24 cellular contexts compared by ENCODE assay signal in the genomic region with DNA sequence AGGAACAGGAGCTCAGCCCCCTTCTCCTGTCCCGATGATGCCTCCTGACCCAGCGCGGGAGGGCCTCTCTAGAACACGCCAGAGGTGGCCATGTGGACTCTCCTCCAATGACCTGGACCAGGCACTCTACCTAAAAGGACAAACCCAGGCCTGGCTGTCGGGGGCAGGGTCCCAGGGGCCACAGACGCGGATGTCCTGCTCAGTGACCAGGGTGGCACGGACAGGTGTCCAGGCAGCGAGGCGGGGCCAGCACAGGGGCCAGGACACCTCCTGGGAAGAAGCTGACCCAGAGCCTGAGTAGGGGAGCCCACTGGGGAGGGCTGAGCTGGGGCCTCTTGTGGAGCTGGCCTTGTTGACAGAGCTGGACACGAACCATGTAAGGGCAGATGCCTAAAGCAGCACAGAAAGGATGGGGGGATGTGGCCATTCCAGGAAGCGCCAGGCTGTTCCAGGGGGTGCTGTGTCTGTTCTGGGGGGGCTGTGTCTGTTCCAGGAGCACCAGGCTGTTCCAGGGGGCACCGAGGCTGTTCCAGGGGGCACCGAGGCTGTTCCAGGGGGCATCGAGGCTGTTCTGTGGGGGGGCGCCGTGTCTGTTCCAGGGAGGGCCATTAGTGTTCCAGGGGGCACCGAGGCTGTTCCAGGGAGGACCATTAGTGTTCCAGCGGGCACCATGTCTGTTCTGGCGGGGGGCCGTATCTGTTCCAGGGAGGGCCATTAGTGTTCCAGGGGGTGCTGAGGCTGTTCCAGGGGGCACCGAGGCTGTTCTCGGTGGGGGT. TPM values are rescaled to one million over a fixed set of nuclear protein-coding genes. Genes with fewer than 3 reads are reported as not detected.
DNase-seq lines count a peak whose midpoint lies in the region; ATAC-seq and TF ChIP-seq lines count a peak whose summit lies in the region.
"Had no signal": no experiment of that assay in that cellular context is flagged by ENCODE, and none has a peak within 500 bp of the region (broad histone marks: within the 10 kb centered on the region; RNA-seq: fewer than 3 reads in every experiment).

No MANE protein-coding gene starts in this region.

- H3K36me3 ChIP-seq in right atrium auricular region (no peaks in the 10 kb centered on the region), HEK293 (ENCODE audit: control insufficient read depth in 2 of 2, insufficient read depth in 1 of 2, low read length in 2 of 2) (peaks cover 0 to 5% of the 10 kb centered on the region in 2 experiments; a peak in 1 of 3 replicates), PC-3 (ENCODE audit: low read depth, low read length) (no peaks in the 10 kb centered on the region)
- H3K36me3 ChIP-seq: BE2C had no signal

- H3K36me3 Mint-ChIP-seq in chondrocyte (ENCODE audit: low read depth), result peaks cover 6% of the 10 kb centered on the region

- no peaks in the 10 kb centered on the region for H3K79me2 ChIP-seq in PC-3 (ENCODE audit: low read length)

- no peak overlapping the region for H3K27ac ChIP-seq in right cardiac atrium (ENCODE audit: low read length)
- H3K27ac ChIP-seq in right atrium auricular region, result no peak overlapping the region
- no peak overlapping the region for H3K27ac ChIP-seq in HEK293 (ENCODE audit: extremely low read depth, low read depth, low read length)
- H3K27ac ChIP-seq in PC-3 (ENCODE audit: low read length), result no peak overlapping the region
- H3K27ac ChIP-seq: A549, C4-2B had no signal

- H3K27me3 ChIP-seq in right cardiac atrium (ENCODE audit: control insufficient read depth, insufficient read depth), result no peaks in the 10 kb centered on the region
- H3K27me3 ChIP-seq in right atrium auricular region, result no peaks in the 10 kb centered on the region
- H3K27me3 ChIP-seq in PC-3 (ENCODE audit: low read length), result no peaks in the 10 kb centered on the region
- H3K27me3 ChIP-seq: BE2C had no signal

- BruUV-seq in PC-3 (replicated peaks; lab: Mats Ljungman, UMichigan), result no TSS peak

- H3K4me1 ChIP-seq in right cardiac atrium (ENCODE audit: control insufficient read depth, insufficient read depth, low read length), result no peaks in the 10 kb centered on the region
- H3K4me1 ChIP-seq in right atrium auricular region, result peaks cover 0 to 12% of the 10 kb centered on the region in 2 donors
- H3K4me1 ChIP-seq in HEK293 (ENCODE audit: control insufficient read depth, insufficient read depth, low read length), result no peaks in the 10 kb centered on the region
- no peaks in the 10 kb centered on the region for H3K4me1 ChIP-seq in PC-3 (ENCODE audit: insufficient read depth, low read length)
- H3K4me1 ChIP-seq: BE2C had no signal

- TF ChIP-seq CTCF in right atrium auricular region (IDR thresholded peaks at IDR 0.05) (no peak), HEK293 (tag by site-specific recombination; IDR thresholded peaks at IDR 0.05) (no peak), chondrocyte (IDR thresholded peaks at IDR 0.05) (no peak), PC-3 (conservative IDR thresholded peaks at IDR 0.05; ENCODE audit: low read depth, low read length) (no peak)

- CTCF ChIA-PET in HEK293 (lab: Yijun Ruan, JAX) (interaction anchor here (0.7 kb wide), 1 partner anchor 770 kb away, joined by 3 read pairs; no protein-coding TSS in a partner anchor), PC-3 (lab: Charles Lee) (no interaction called here), HEK293T (lab: Yijun Ruan, JAX) (interaction anchor here (0.6 kb wide), 1 partner anchor 89 kb away, joined by 3 read pairs; no protein-coding TSS in a partner anchor)

- H3K4me2 ChIP-seq in PC-3 (ENCODE audit: low read length), result no peak overlapping the region
- H3K4me2 ChIP-seq: A549, GM23338 had no signal

- DNase-seq in right cardiac atrium, result peak in 2 of 3 donors; percentile 43 to 50
- no peak for DNase-seq in right atrium auricular region (ENCODE audit: low spot score)
- DNase-seq in chondrocyte (ENCODE audit: low spot score), result peak; percentile 90
- no peak for DNase-seq in NCI-H2171 (lab: John Stamatoyannopoulos, UW)
- no peak for DNase-seq in PC-3
- DNase-seq in HEK293T (ENCODE audit: extremely low spot score), result no peak
- DNase-seq: 8988T; ACHN; AML-193; BE2C; CD4-positive, CD25-positive, alpha-beta regulatory T cell; CD8-positive, alpha-beta memory T cell; DMS 273 treated with DMSO at 0.1 percent for 48 hours; DMS79; EL; GDM1; H9 had no signal

- POLR2A ChIA-PET in HEK293 (lab: Yijun Ruan, JAX), result no interaction called here
- POLR2A ChIA-PET in PC-3 (lab: Charles Lee; ENCODE audit: unreplicated experiment), result no interaction called here
- POLR2A ChIA-PET in HEK293T (lab: Yijun Ruan, JAX), result interaction anchor here (1.5 kb wide), 1 partner anchor 91 kb away, joined by 6 read pairs; the partner anchor contains the start of gene NRARP

- H2AFZ ChIP-seq in PC-3 (ENCODE audit: low read length), result no peak overlapping the region
- H2AFZ ChIP-seq: GM23338 had no signal

- 96% methylated on average over 23 of the region's 23 CpGs for WGBS in right cardiac atrium

- H3K4me3 Mint-ChIP-seq in chondrocyte (ENCODE audit: unreplicated experiment), result no peak overlapping the region
- H3K4me3 Mint-ChIP-seq: CD4-positive, CD25-positive, alpha-beta regulatory T cell; CD8-positive, alpha-beta memory T cell; GM23338; H9 had no signal

- H3K27ac Mint-ChIP-seq in chondrocyte (ENCODE audit: unreplicated experiment), result no peak overlapping the region
- H3K27ac Mint-ChIP-seq: CD4-positive, CD25-positive, alpha-beta regulatory T cell; CD8-positive, alpha-beta memory T cell; GM23338 had no signal

- H3K4me3 ChIP-seq in right cardiac atrium (ENCODE audit: low read length) (no peak overlapping the region), right atrium auricular region (no peak overlapping the region), HEK293 (ENCODE audit: low read depth, low read length) (no peak overlapping the region), PC-3 (ENCODE audit: low read length) (no peak overlapping the region)
- H3K4me3 ChIP-seq: A549, GM12878, GM23338 had no signal

- H3K27me3 Mint-ChIP-seq in chondrocyte (ENCODE audit: low read depth), result no peaks in the 10 kb centered on the region
- H3K27me3 Mint-ChIP-seq: CD4-positive, CD25-positive, alpha-beta regulatory T cell; CD8-positive, alpha-beta memory T cell had no signal

- H3K9ac ChIP-seq in PC-3 (ENCODE audit: low read length), result no peak overlapping the region

- no peaks in the 10 kb centered on the region for H3K9me3 Mint-ChIP-seq in chondrocyte (ENCODE audit: low read depth)
- H3K9me3 Mint-ChIP-seq: CD4-positive, CD25-positive, alpha-beta regulatory T cell; CD8-positive, alpha-beta memory T cell; H9 had no signal

- H3K4me1 Mint-ChIP-seq in chondrocyte (ENCODE audit: low read depth), result no peaks in the 10 kb centered on the region
- H3K4me1 Mint-ChIP-seq: GM23338, H9 had no signal

- no peaks in the 10 kb centered on the region for H4K20me1 ChIP-seq in PC-3 (ENCODE audit: low read length)

- H3K9me2 ChIP-seq in PC-3 (replicated peaks; ENCODE audit: low read length), result no peaks in the 10 kb centered on the region

- no peaks in the 10 kb centered on the region for H3K9me3 ChIP-seq in right cardiac atrium (ENCODE audit: control insufficient read depth, low read length)
- H3K9me3 ChIP-seq in right atrium auricular region, result no peaks in the 10 kb centered on the region
- H3K9me3 ChIP-seq in HEK293 (ENCODE audit: control insufficient read depth, insufficient read depth, low read depth, low read length), result no peaks in the 10 kb centered on the region
- H3K9me3 ChIP-seq in PC-3 (ENCODE audit: low read length), result no peaks in the 10 kb centered on the region
- H3K9me3 ChIP-seq: A549, BE2C had no signal

- ATAC-seq in right cardiac atrium (no peak), PC-3 (no peak)
- ATAC-seq: A549, GM12878, GM23338, HCT116 had no signal

- no peaks in the 10 kb centered on the region for H3F3A ChIP-seq in PC-3 (ENCODE audit: low read length, unreplicated experiment)

- intact Hi-C loops in right cardiac atrium (cut with DNase I), result loop anchor here in 1 of 4 donors (10.0 kb wide), 1 partner anchor 48 kb away; no protein-coding TSS in a partner anchor
- intact Hi-C loops in PC-3 (cut with micrococcal nuclease), result no loop called here

TF ChIP-seq in HEK293, 187 proteins besides CTCF, POLR2A, EP300 and RAD21:
- TF ChIP-seq ZNF341 (tag by site-specific recombination; IDR thresholded peaks at IDR 0.05; ENCODE audit: low read depth) (peak; percentile 88), REPIN1 (tag by site-specific recombination; IDR thresholded peaks at IDR 0.05; ENCODE audit: low read depth) (no peak)

TF ChIP-seq in HEK293T, 16 proteins besides CTCF, POLR2A, EP300 and RAD21:
- no peak for TF ChIP-seq ZNF384 (IDR thresholded peaks at IDR 0.05)
- no peak for TF ChIP-seq L3MBTL2 (conservative IDR thresholded peaks at IDR 0.05)
- no peak for TF ChIP-seq FOXK2 (IDR thresholded peaks at IDR 0.05)
- no peak for TF ChIP-seq FOXM1 (IDR thresholded peaks at IDR 0.05; ENCODE audit: borderline replicate concordance)
- TF ChIP-seq BHLHE40 (IDR thresholded peaks at IDR 0.05; ENCODE audit: borderline replicate concordance), result no peak
- no peak for TF ChIP-seq NFRKB (IDR thresholded peaks at IDR 0.05)
- TF ChIP-seq SP1 (IDR thresholded peaks at IDR 0.05), result no peak
TF ChIP-seq in HEK293T: peak in this region for 0.

RNA-seq across cellular contexts. Expression of gene EXD3, which starts 30.5 kb away (rescaled TPM):
- 10 to 100 TPM in 2 of 4 donors, 1 to 10 TPM in 2; 7.9 to 13.4 (median 11.1) TPM for total RNA-seq in right cardiac atrium
- 14.6 TPM for polyA plus RNA-seq in right cardiac atrium
- 1 to 10 TPM; 5.9 to 6.0 TPM for total RNA-seq in right atrium auricular region
- 10.7 to 15.7 TPM (median 11.6 TPM) in 3 replicates for total RNA-seq in chondrocyte
- 1.9 and 3.1 TPM in 2 replicates for total RNA-seq in PC-3 (2014; rRNA removed)

RNA-seq across cellular contexts. Expression of gene NOXA1, which starts 30.8 kb away (rescaled TPM):
- total RNA-seq in right cardiac atrium, result 1 to 10 TPM; 3.1 to 7.5 (median 4.5) TPM
- 4.3 TPM for polyA plus RNA-seq in right cardiac atrium
- 1 to 10 TPM in 1 of 2 donors, under 1 TPM in 1; 0.94 to 3.4 TPM for total RNA-seq in right atrium auricular region
- total RNA-seq in chondrocyte, result 0.97 to 2.5 TPM (median 2.0 TPM) in 3 replicates
- 0.51 and 1.6 TPM in 2 replicates for total RNA-seq in PC-3 (2014; rRNA removed)
- total RNA-seq: GM12878, H4 had no signal

RNA-seq across cellular contexts. Expression of gene ENTPD8, which starts 48.7 kb away (rescaled TPM):
- total RNA-seq in right cardiac atrium, result not detected
- polyA plus RNA-seq in right cardiac atrium, result not detected
- total RNA-seq in right atrium auricular region, result not detected
- total RNA-seq in chondrocyte, result 0.10 TPM in 1 of 3 replicates, not detected in the others
- 0.17 TPM in 1 of 2 replicates, not detected in the other for total RNA-seq in PC-3 (2014; rRNA removed)
- total RNA-seq: CD4-positive, CD25-positive, alpha-beta regulatory T cell; CD8-positive, alpha-beta memory T cell; GM12878 had no signal
- polyA plus RNA-seq: CD4-positive, CD25-positive, alpha-beta regulatory T cell; CD8-positive, alpha-beta memory T cell; GM12878 had no signal

Comparison
In these comparisons a context has a peak if more than half of its experiments do, and no peak if none do; other contexts are left out.
1. DNase-seq: peak in right cardiac atrium (2 of 3) and chondrocyte (single experiment); none in right atrium auricular region (single experiment), NCI-H2171 (single experiment), PC-3 (single experiment) and HEK293T (single experiment).